In genomic region chr14:67416085-67416484, GRCh38 we compare ENCODE assay signal across 2 cellular contexts.
TF ChIP-seq lines count a peak whose summit lies in the region.

No MANE protein-coding gene starts in this region.

TF ChIP-seq in endothelial cell of umbilical vein, 7 proteins besides CTCF, POLR2A, EP300 and RAD21:
- TF ChIP-seq MYC (IDR thresholded peaks at IDR 0.05; ENCODE audit: low read depth, low read length) (no peak), POLR2AphosphoS5 (IDR thresholded peaks at IDR 0.05; ENCODE audit: insufficient read depth, low read depth, low read length) (no peak), MAX (IDR thresholded peaks at IDR 0.05; ENCODE audit: insufficient read depth, insufficient read length) (no peak), JUN (IDR thresholded peaks at IDR 0.05; ENCODE audit: borderline replicate concordance, insufficient read depth, insufficient read length, low read depth) (no peak), GATA2 (IDR thresholded peaks at IDR 0.05; ENCODE audit: insufficient read depth, insufficient read length, low read depth, low read length) (no peak), EZH2 (IDR thresholded peaks at IDR 0.05; ENCODE audit: borderline replicate concordance, low read depth, low read length, severe bottlenecking) (no peak)

TF ChIP-seq in SK-N-SH treated with all-trans-retinoic acid at 6 μM for 48 hours, 23 proteins besides CTCF, POLR2A, EP300 and RAD21:
- TF ChIP-seq CSRNP3 (CRISPR knock-in tag; IDR thresholded peaks at IDR 0.05) (no peak), CREB5 (CRISPR knock-in tag; IDR thresholded peaks at IDR 0.05; ENCODE audit: low read depth) (no peak), ARNTL (CRISPR knock-in tag; IDR thresholded peaks at IDR 0.05; ENCODE audit: borderline replicate concordance, low read depth) (no peak), ZFP3 (CRISPR knock-in tag; IDR thresholded peaks at IDR 0.05) (no peak), CSDC2 (CRISPR knock-in tag; IDR thresholded peaks at IDR 0.05) (no peak), ZFP30 (CRISPR knock-in tag; IDR thresholded peaks at IDR 0.05) (no peak), BACH2 (CRISPR knock-in tag; IDR thresholded peaks at IDR 0.05; ENCODE audit: borderline replicate concordance) (no peak), TSHZ2 (CRISPR knock-in tag; IDR thresholded peaks at IDR 0.05) (no peak), ESRRG (CRISPR knock-in tag; IDR thresholded peaks at IDR 0.05) (no peak)
